In the genomic region with DNA sequence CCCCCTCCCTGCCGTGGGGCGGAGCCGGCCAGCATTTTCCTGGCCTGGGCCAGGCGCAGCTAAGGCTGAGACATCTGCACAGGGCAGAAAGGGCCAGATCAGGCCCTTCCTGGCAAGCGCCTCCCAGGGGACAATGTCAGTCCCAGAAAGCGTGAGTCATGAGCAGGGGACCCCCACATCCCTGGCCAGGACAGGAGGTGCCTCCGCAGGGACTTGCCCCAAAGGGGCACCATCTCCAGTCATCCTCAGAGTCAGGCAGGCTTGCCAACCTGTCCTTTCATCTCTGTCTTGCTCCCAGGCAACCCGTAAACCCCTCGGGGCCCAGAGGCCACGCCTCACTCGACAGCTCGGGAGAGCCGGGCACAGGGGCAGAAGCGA, we compare ENCODE assay signal across 17 cellular contexts. TPM values are rescaled to one million over a fixed set of nuclear protein-coding genes. Genes with fewer than 3 reads are reported as not detected.
DNase-seq lines count a peak whose midpoint lies in the region; ATAC-seq, FAIRE-seq and TF ChIP-seq lines count a peak whose summit lies in the region.
"Had no signal": no experiment of that assay in that cellular context is flagged by ENCODE, and none has a peak within 500 bp of the region (broad histone marks: within the 10 kb centered on the region; RNA-seq: fewer than 3 reads in every experiment).

No MANE protein-coding gene starts in this region.

- peak; percentile 26 for FAIRE-seq in GM19239 (lab: Jason Lieb, UNC)

- peaks cover 16 to 29% (median 23%) of the 10 kb centered on the region in 11 experiments for H3K9me3 ChIP-seq in BLaER1 treated with 17β-estradiol and CSF1 and Interleukin-3, amounts not matched to agents 10 nM and 100 nM (replicated peaks in 1 of 11)
- H3K9me3 ChIP-seq in RWPE2 (ENCODE audit: severe bottlenecking), result no peaks in the 10 kb centered on the region
- peaks cover 11% of the 10 kb centered on the region for H3K9me3 ChIP-seq in mucosa of descending colon
- peaks cover 2% of the 10 kb centered on the region for H3K9me3 ChIP-seq in suprapubic skin

- no peak overlapping the region for H3K4me3 ChIP-seq in BLaER1 treated with 17β-estradiol and CSF1 and Interleukin-3, amounts not matched to agents 10 nM and 100 nM
- H3K4me3 ChIP-seq in RWPE2 (ENCODE audit: severe bottlenecking) (no peak overlapping the region), mucosa of descending colon (no peak overlapping the region), suprapubic skin (no peak overlapping the region)
- H3K4me3 ChIP-seq: lung, upper lobe of left lung had no signal

- no peak for DNase-seq in GM19239 (ENCODE audit: insufficient read length, low spot score)
- DNase-seq in RWPE2 (ENCODE audit: low spot score), result no peak
- DNase-seq in mucosa of descending colon, result no peak
- no peak for DNase-seq in activated gamma-delta T cell (lab: John Stamatoyannopoulos, UW)
- DNase-seq in SHP77 (lab: John Stamatoyannopoulos, UW), result no peak
- DNase-seq in suprapubic skin (ENCODE audit: low spot score in 2 of 2), result no peak
- DNase-seq: activated CD8-positive, alpha-beta memory T cell treated with anti-CD3 and anti-CD28 coated beads, Interleukin-2, amount 50 U/mL, for 48 hours; C1 segment of cervical spinal cord; effector CD8-positive, alpha-beta T cell; NCI-H1694 treated with DMSO at 0.1 percent for 48 hours; NCI-H82; stimulated activated CD4-positive, alpha-beta T cell treated with anti-CD3 and anti-CD28 coated beads, Interleukin-2, amount 100 ng/mL, for 48 hours had no signal

- peaks cover 27 to 50% (median 39%) of the 10 kb centered on the region in 10 experiments for H3K4me1 ChIP-seq in BLaER1 treated with 17β-estradiol and CSF1 and Interleukin-3, amounts not matched to agents 10 nM and 100 nM
- H3K4me1 ChIP-seq in RWPE2 (ENCODE audit: insufficient read depth, poor library complexity, severe bottlenecking) (peaks cover 4% of the 10 kb centered on the region), mucosa of descending colon (ENCODE audit: low read depth) (no peaks in the 10 kb centered on the region), suprapubic skin (peaks cover 3% of the 10 kb centered on the region)
- H3K4me1 ChIP-seq: upper lobe of left lung had no signal

- no peak for TF ChIP-seq POLR2A in suprapubic skin (IDR thresholded peaks at IDR 0.05)

- TF ChIP-seq CTCF in RWPE2 (IDR thresholded peaks at IDR 0.05; ENCODE audit: poor library complexity, severe bottlenecking) (no peak), mucosa of descending colon (IDR thresholded peaks at IDR 0.05) (no peak), suprapubic skin (IDR thresholded peaks at IDR 0.05) (no peak)

- ATAC-seq in RWPE2 (ENCODE audit: low read depth), result peak; percentile 39; the same call in 2 of the 3 replicates
- ATAC-seq in mucosa of descending colon, result peak; percentile 16
- ATAC-seq in HG02623 (IDR thresholded peaks at IDR 0.05; ENCODE audit: unreplicated experiment), result no peak

- TF ChIP-seq EP300 in suprapubic skin (IDR thresholded peaks at IDR 0.05), result no peak

- 0 out of 22 replicates have a peak overlapping the region, but pooled peaks of 1 of the 11 experiments have one; percentile 0 for H3K27ac ChIP-seq in BLaER1 treated with 17β-estradiol and CSF1 and Interleukin-3, amounts not matched to agents 10 nM and 100 nM
- H3K27ac ChIP-seq in RWPE2 (ENCODE audit: poor library complexity, severe bottlenecking), result no peak overlapping the region
- no peak overlapping the region for H3K27ac ChIP-seq in suprapubic skin
- H3K27ac ChIP-seq: upper lobe of left lung had no signal

- no peaks in the 10 kb centered on the region for H4K20me1 ChIP-seq in BLaER1 treated with 17β-estradiol and CSF1 and Interleukin-3, amounts not matched to agents 10 nM and 100 nM

- peak overlapping the region in 4 of 11 experiments; percentile 0 to 50 (median 34); a peak in 3 of 22 replicates for H3K9ac ChIP-seq in BLaER1 treated with 17β-estradiol and CSF1 and Interleukin-3, amounts not matched to agents 10 nM and 100 nM

- WGBS in suprapubic skin, result 56% methylated on average over 11 of the region's 14 CpGs

- H3K4me2 ChIP-seq in BLaER1 treated with 17β-estradiol and CSF1 and Interleukin-3, amounts not matched to agents 10 nM and 100 nM, result peak overlapping the region; percentile 54 to 78 (median 72)

- intact Hi-C loops in mucosa of descending colon (cut with DNase I, micrococcal nuclease), result no loop called here

- peaks cover 0 to 7% (median 0%) of the 10 kb centered on the region in 11 experiments; a peak in 1 of 22 replicates for H3K27me3 ChIP-seq in BLaER1 treated with 17β-estradiol and CSF1 and Interleukin-3, amounts not matched to agents 10 nM and 100 nM
- H3K27me3 ChIP-seq in RWPE2 (ENCODE audit: insufficient read depth, poor library complexity, severe bottlenecking) (no peaks in the 10 kb centered on the region), suprapubic skin (peaks cover 26% of the 10 kb centered on the region)
- H3K27me3 ChIP-seq: upper lobe of left lung had no signal

- H3K36me3 ChIP-seq in BLaER1 treated with 17β-estradiol and CSF1 and Interleukin-3, amounts not matched to agents 10 nM and 100 nM, result no peaks in the 10 kb centered on the region; a peak in 1 of 22 replicates
- H3K36me3 ChIP-seq in RWPE2 (ENCODE audit: low read depth) (no peaks in the 10 kb centered on the region), mucosa of descending colon (ENCODE audit: low read depth) (no peaks in the 10 kb centered on the region), suprapubic skin (no peaks in the 10 kb centered on the region)
- H3K36me3 ChIP-seq: upper lobe of left lung had no signal

RNA-seq across cellular contexts. Expression of a gene that starts 43.2 kb away (rescaled TPM):
- 1 to 10 TPM; 4.0 to 6.5 (median 4.1) TPM for total RNA-seq in mucosa of descending colon
- total RNA-seq in suprapubic skin, result 10 to 100 TPM in 1 of 4 donors, 1 to 10 TPM in 3; 3.9 to 15.4 (median 7.5) TPM

RNA-seq across cellular contexts. Expression of a gene that starts 56.3 kb away (rescaled TPM):
- total RNA-seq in mucosa of descending colon (not detected), suprapubic skin (not detected)
- total RNA-seq: Daoy, lung, upper lobe of left lung had no signal
